In genomic region chr11:17394743-17395390, GRCh38 we compare ENCODE assay signal across 2 cellular contexts.
TF ChIP-seq lines count a peak whose summit lies in the region.

No MANE protein-coding gene starts in this region.

TF ChIP-seq in GM23338, 12 proteins besides CTCF, POLR2A, EP300 and RAD21:
- TF ChIP-seq POLR2AphosphoS5 (IDR thresholded peaks at IDR 0.05; ENCODE audit: low read depth): no peak
- TF ChIP-seq EZH2 (IDR thresholded peaks at IDR 0.05; ENCODE audit: low read depth, unreplicated experiment): no peak
- TF ChIP-seq, protein P1, sequence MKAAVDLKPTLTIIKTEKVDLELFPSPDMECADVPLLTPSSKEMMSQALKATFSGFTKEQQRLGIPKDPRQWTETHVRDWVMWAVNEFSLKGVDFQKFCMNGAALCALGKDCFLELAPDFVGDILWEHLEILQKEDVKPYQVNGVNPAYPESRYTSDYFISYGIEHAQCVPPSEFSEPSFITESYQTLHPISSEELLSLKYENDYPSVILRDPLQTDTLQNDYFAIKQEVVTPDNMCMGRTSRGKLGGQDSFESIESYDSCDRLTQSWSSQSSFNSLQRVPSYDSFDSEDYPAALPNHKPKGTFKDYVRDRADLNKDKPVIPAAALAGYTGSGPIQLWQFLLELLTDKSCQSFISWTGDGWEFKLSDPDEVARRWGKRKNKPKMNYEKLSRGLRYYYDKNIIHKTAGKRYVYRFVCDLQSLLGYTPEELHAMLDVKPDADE (IDR thresholded peaks at IDR 0.05): no peak
- TF ChIP-seq EZH2phosphoT487 (IDR thresholded peaks at IDR 0.05; ENCODE audit: unreplicated experiment): no peak
- no peak for TF ChIP-seq STAT1 (IDR thresholded peaks at IDR 0.05; ENCODE audit: unreplicated experiment)
- TF ChIP-seq JUNB (IDR thresholded peaks at IDR 0.05; ENCODE audit: unreplicated experiment): no peak
- TF ChIP-seq CREB1 (CRISPR knock-in tag; IDR thresholded peaks at IDR 0.05; ENCODE audit: low read depth): no peak
- TF ChIP-seq ZNF114 (CRISPR knock-in tag; IDR thresholded peaks at IDR 0.05): no peak
- no peak for TF ChIP-seq ZNF331 (CRISPR knock-in tag; IDR thresholded peaks at IDR 0.05; ENCODE audit: low read depth)
- TF ChIP-seq NANOG (IDR thresholded peaks at IDR 0.05; ENCODE audit: borderline replicate concordance): no peak
- TF ChIP-seq, protein P2, sequence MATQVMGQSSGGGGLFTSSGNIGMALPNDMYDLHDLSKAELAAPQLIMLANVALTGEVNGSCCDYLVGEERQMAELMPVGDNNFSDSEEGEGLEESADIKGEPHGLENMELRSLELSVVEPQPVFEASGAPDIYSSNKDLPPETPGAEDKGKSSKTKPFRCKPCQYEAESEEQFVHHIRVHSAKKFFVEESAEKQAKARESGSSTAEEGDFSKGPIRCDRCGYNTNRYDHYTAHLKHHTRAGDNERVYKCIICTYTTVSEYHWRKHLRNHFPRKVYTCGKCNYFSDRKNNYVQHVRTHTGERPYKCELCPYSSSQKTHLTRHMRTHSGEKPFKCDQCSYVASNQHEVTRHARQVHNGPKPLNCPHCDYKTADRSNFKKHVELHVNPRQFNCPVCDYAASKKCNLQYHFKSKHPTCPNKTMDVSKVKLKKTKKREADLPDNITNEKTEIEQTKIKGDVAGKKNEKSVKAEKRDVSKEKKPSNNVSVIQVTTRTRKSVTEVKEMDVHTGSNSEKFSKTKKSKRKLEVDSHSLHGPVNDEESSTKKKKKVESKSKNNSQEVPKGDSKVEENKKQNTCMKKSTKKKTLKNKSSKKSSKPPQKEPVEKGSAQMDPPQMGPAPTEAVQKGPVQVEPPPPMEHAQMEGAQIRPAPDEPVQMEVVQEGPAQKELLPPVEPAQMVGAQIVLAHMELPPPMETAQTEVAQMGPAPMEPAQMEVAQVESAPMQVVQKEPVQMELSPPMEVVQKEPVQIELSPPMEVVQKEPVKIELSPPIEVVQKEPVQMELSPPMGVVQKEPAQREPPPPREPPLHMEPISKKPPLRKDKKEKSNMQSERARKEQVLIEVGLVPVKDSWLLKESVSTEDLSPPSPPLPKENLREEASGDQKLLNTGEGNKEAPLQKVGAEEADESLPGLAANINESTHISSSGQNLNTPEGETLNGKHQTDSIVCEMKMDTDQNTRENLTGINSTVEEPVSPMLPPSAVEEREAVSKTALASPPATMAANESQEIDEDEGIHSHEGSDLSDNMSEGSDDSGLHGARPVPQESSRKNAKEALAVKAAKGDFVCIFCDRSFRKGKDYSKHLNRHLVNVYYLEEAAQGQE (IDR thresholded peaks at IDR 0.05; ENCODE audit: unreplicated experiment): no peak
- no peak for TF ChIP-seq ZNF462 (CRISPR knock-in tag; IDR thresholded peaks at IDR 0.05)

TF ChIP-seq in H1, 55 proteins besides CTCF, POLR2A, EP300 and RAD21:
- TF ChIP-seq, protein P3, sequence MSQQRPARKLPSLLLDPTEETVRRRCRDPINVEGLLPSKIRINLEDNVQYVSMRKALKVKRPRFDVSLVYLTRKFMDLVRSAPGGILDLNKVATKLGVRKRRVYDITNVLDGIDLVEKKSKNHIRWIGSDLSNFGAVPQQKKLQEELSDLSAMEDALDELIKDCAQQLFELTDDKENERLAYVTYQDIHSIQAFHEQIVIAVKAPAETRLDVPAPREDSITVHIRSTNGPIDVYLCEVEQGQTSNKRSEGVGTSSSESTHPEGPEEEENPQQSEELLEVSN (IDR thresholded peaks at IDR 0.05): no peak
- TF ChIP-seq GTF2F1 (IDR thresholded peaks at IDR 0.05; ENCODE audit: borderline replicate concordance, low read depth, low read length) (no peak), JUN (IDR thresholded peaks at IDR 0.05; ENCODE audit: low read depth, low read length) (no peak), EGR1 (IDR thresholded peaks at IDR 0.05; ENCODE audit: borderline replicate concordance, low read depth, low read length) (no peak), TBP (IDR thresholded peaks at IDR 0.05; ENCODE audit: low read depth, low read length) (no peak), CHD1 (IDR thresholded peaks at IDR 0.05; ENCODE audit: low read depth, low read length) (no peak), SRF (IDR thresholded peaks at IDR 0.05; ENCODE audit: low read depth, low read length) (no peak), CHD7 (IDR thresholded peaks at IDR 0.05; ENCODE audit: insufficient replicate concordance, low read length) (no peak), HDAC2 (IDR thresholded peaks at IDR 0.05; ENCODE audit: borderline replicate concordance in 1 of 2, low read depth in 2 of 2, low read length in 2 of 2) (no peak), HDAC6 (IDR thresholded peaks at IDR 0.05; ENCODE audit: low read depth, low read length) (no peak), SIN3A (conservative IDR thresholded peaks at IDR 0.05 in 1 of 2, IDR thresholded peaks at IDR 0.05 in 1 of 2; ENCODE audit: low read depth in 1 of 2, low read length in 2 of 2) (no peak), CHD2 (IDR thresholded peaks at IDR 0.05; ENCODE audit: low read length) (no peak), CBX5 (IDR thresholded peaks at IDR 0.05; ENCODE audit: low read depth, low read length) (no peak), TCF12 (IDR thresholded peaks at IDR 0.05; ENCODE audit: low read depth, low read length) (no peak), CREB1 (IDR thresholded peaks at IDR 0.05) (no peak), JUND (IDR thresholded peaks at IDR 0.05; ENCODE audit: low read length) (no peak), SAP30 (IDR thresholded peaks at IDR 0.05; ENCODE audit: insufficient read depth, insufficient replicate concordance, low read length) (no peak), NANOG (IDR thresholded peaks at IDR 0.05; ENCODE audit: insufficient read depth, low read depth, low read length, poor library complexity, severe bottlenecking) (no peak)
